Comparison of ENCODE assay signal across 9 cellular contexts in genomic region chr17:82023447-82024241, GRCh38. TPM values are rescaled to one million over a fixed set of nuclear protein-coding genes. Genes with fewer than 3 reads are reported as not detected.
DNase-seq lines count a peak whose midpoint lies in the region; ATAC-seq and TF ChIP-seq lines count a peak whose summit lies in the region.
"Had no signal": no experiment of that assay in that cellular context is flagged by ENCODE, and none has a peak within 500 bp of the region (broad histone marks: within the 10 kb centered on the region; RNA-seq: fewer than 3 reads in every experiment).

No MANE protein-coding gene starts in this region.

- H3K9me3 ChIP-seq in HCT116 (ENCODE audit: control insufficient read depth in 1 of 2, insufficient read depth in 1 of 2, low read depth in 1 of 2, low read length in 2 of 2) = no peaks in the 10 kb centered on the region
- no peaks in the 10 kb centered on the region for H3K9me3 ChIP-seq in OCI-LY3 (ENCODE audit: insufficient read depth, low read length)
- no peaks in the 10 kb centered on the region for H3K9me3 ChIP-seq in mononuclear cell (ENCODE audit: low read depth, low read length)

- no peak for TF ChIP-seq RAD21 in HCT116 (IDR thresholded peaks at IDR 0.05; ENCODE audit: low read depth)

- TF ChIP-seq CTCF in HCT116 (IDR thresholded peaks at IDR 0.05 in 2 of 3, conservative IDR thresholded peaks at IDR 0.05 in 1 of 3; ENCODE audit: borderline replicate concordance in 1 of 3, insufficient read depth in 1 of 3, low read depth in 2 of 3, low read length in 2 of 3) (no peak), OCI-LY3 (IDR thresholded peaks at IDR 0.05; ENCODE audit: low read depth, low read length) (no peak), choroid plexus epithelial cell (conservative IDR thresholded peaks at IDR 0.05; ENCODE audit: low read depth, low read length) (no peak)

- H2AFZ ChIP-seq in HCT116 (ENCODE audit: low read depth, low read length, poor library complexity, severe bottlenecking) = no peak overlapping the region
- peak overlapping the region; percentile 3; the same call in 1 of the 2 replicates for H2AFZ ChIP-seq in OCI-LY3 (ENCODE audit: low read depth, low read length)

- peaks cover 0 to 3% of the 10 kb centered on the region in 2 experiments; a peak in 1 of 4 replicates for H3K36me3 ChIP-seq in HCT116 (ENCODE audit: control insufficient read depth in 1 of 2, insufficient read depth in 2 of 2, low read length in 2 of 2)
- no peaks in the 10 kb centered on the region for H3K36me3 ChIP-seq in OCI-LY3 (replicated peaks; ENCODE audit: low read depth, low read length)

- peak overlapping the region; percentile 99 for H3K4me2 ChIP-seq in HCT116 (ENCODE audit: low read length)
- peak overlapping the region; percentile 97 for H3K4me2 ChIP-seq in OCI-LY3 (ENCODE audit: low read length)

- no TSS peak for BruUV-seq in HCT116 (replicated peaks; lab: Mats Ljungman, UMichigan)

- H3K4me1 ChIP-seq in HCT116 (ENCODE audit: control insufficient read depth in 1 of 2, insufficient read depth in 2 of 2, low read length in 2 of 2) (peaks cover 25 to 42% of the 10 kb centered on the region in 2 experiments), OCI-LY3 (ENCODE audit: low read length) (peaks cover 35% of the 10 kb centered on the region), mononuclear cell (ENCODE audit: insufficient read depth, low read length) (peaks cover 27% of the 10 kb centered on the region)

- DNase-seq in NCI-H748 (lab: John Stamatoyannopoulos, UW; ENCODE audit: unreplicated experiment) (peak; percentile 69), NCI-H748 treated with DMSO at 0.1 percent for 48 hours (lab: John Stamatoyannopoulos, UW) (no peak), HCT116 (ENCODE audit: low read depth, low spot score) (no peak), choroid plexus epithelial cell (ENCODE audit: low read depth) (no peak), SKM-1 treated with dmso at 0.1 percent for 144 hours (lab: John Stamatoyannopoulos, UW; ENCODE audit: unreplicated experiment) (no peak), DMS114 treated with DMSO at 0.1 percent for 48 hours (lab: John Stamatoyannopoulos, UW; ENCODE audit: unreplicated experiment) (no peak)

- peak; percentile 2 for ATAC-seq in HCT116

- H3K79me2 ChIP-seq in HCT116 (ENCODE audit: insufficient read depth, low read length) (peaks cover 46% of the 10 kb centered on the region), OCI-LY3 (ENCODE audit: low read length) (peaks cover 15% of the 10 kb centered on the region)

- POLR2A ChIA-PET in HCT116 (lab: Charles Lee) = interaction anchor here (0.6 to 1.9 kb wide), 14 partner anchors 8 to 358 kb away, joined by 3 to 6 read pairs (median 4); partner anchors contain the start of genes DCXR, MAFG and RAC3

- peak overlapping the region; percentile 89 to 97 for H3K4me3 ChIP-seq in HCT116 (replicated peaks in 1 of 2; ENCODE audit: low read depth in 1 of 2, low read length in 2 of 2)
- H3K4me3 ChIP-seq in OCI-LY3 (ENCODE audit: low read length) = peak overlapping the region; percentile 88
- peak overlapping the region; percentile 72 for H3K4me3 ChIP-seq in choroid plexus epithelial cell (ENCODE audit: low read depth, low read length)
- H3K4me3 ChIP-seq in mononuclear cell (ENCODE audit: low read length) = peak overlapping the region; percentile 58

- TF ChIP-seq POLR2A in HCT116 (IDR thresholded peaks at IDR 0.05; ENCODE audit: borderline replicate concordance, extremely low read depth, insufficient read depth, insufficient read length) = no peak

- RAD21 ChIA-PET in HCT116 (lab: Charles Lee; ENCODE audit: low non-redundant PET in 1 of 2, low total read pairs in 2 of 2, uncharacterized antibody in 2 of 2, unreplicated experiment in 2 of 2) = interaction anchor here (0.5 to 5.3 kb wide), 8 partner anchors 14 to 131 kb away, joined by 3 to 50 read pairs (median 8); partner anchors contain the start of genes NOTUM (in 2 of the 2) and DCXR (in 1 of the 2)

- intact Hi-C loops in HCT116 (cut with micrococcal nuclease) = loop anchor here (1.0 to 5.0 kb wide), 3 partner anchors 8 to 729 kb away; partner anchors contain the start of genes PCYT2, RAC3 and TBCD

- H3K27me3 ChIP-seq in HCT116 (ENCODE audit: insufficient read depth, low read length) (no peaks in the 10 kb centered on the region), OCI-LY3 (ENCODE audit: low read depth, low read length) (no peaks in the 10 kb centered on the region), mononuclear cell (ENCODE audit: insufficient read depth, low read length) (no peaks in the 10 kb centered on the region)

- peak overlapping the region; percentile 87 for H3K27ac ChIP-seq in HCT116 (ENCODE audit: low read depth, low read length)
- no peak overlapping the region for H3K27ac ChIP-seq in OCI-LY3 (ENCODE audit: low read length)
- H3K27ac ChIP-seq: epithelial cell of prostate had no signal

- H4K20me1 ChIP-seq in HCT116 (ENCODE audit: insufficient read depth) (peaks cover 4% of the 10 kb centered on the region; the same call in 1 of the 2 replicates), OCI-LY3 (ENCODE audit: insufficient read depth, low read length) (peaks cover 13% of the 10 kb centered on the region)

- H3K9me2 ChIP-seq in HCT116 (ENCODE audit: insufficient read depth) = no peaks in the 10 kb centered on the region

- CTCF ChIA-PET in HCT116 (lab: Charles Lee) = interaction anchor here (0.6 to 5.3 kb wide), 13 partner anchors 7 to 289 kb away, joined by 3 to 151 read pairs (median 7); partner anchors contain the start of genes ARHGDIA, DCXR, NOTUM and PCYT2

- H3K9ac ChIP-seq in HCT116 (ENCODE audit: low read length) (peak overlapping the region; percentile 90), OCI-LY3 (ENCODE audit: low read length) (peak overlapping the region; percentile 65)

TF ChIP-seq in HCT116, 20 proteins besides CTCF, POLR2A, EP300 and RAD21:
- TF ChIP-seq SP1 (IDR thresholded peaks at IDR 0.05; ENCODE audit: low read depth) = no peak
- TF ChIP-seq ZBTB33 (IDR thresholded peaks at IDR 0.05; ENCODE audit: extremely low read depth, insufficient replicate concordance, low read length) = no peak
- TF ChIP-seq ZFX (IDR thresholded peaks at IDR 0.05) = peak; percentile 86; the same call in 1 of the 2 replicates
- TF ChIP-seq CEBPB (IDR thresholded peaks at IDR 0.05; ENCODE audit: low read depth) = no peak

RNA-seq across cellular contexts. Expression of gene LRRC45, which starts 0.5 kb away (rescaled TPM):
- total RNA-seq in HCT116 (2021; ENCODE audit: unreplicated experiment) (40.1 TPM), mononuclear cell (5.5 TPM)
- 17.3 and 17.4 TPM in 2 replicates for polyA plus RNA-seq in HCT116 (2012)

RNA-seq across cellular contexts. Expression of gene CENPX, which starts 1.0 kb away (rescaled TPM):
- total RNA-seq in HCT116 (2021; ENCODE audit: unreplicated experiment) (184 TPM), mononuclear cell (18.6 TPM)
- polyA plus RNA-seq in HCT116 (2012) = 149 and 157 TPM in 2 replicates

RNA-seq across cellular contexts. Expression of gene RAC3, which starts 7.8 kb away (rescaled TPM):
- 120 TPM for total RNA-seq in HCT116 (2021; ENCODE audit: unreplicated experiment)
- 114 and 123 TPM in 2 replicates for polyA plus RNA-seq in HCT116 (2012)
- total RNA-seq in mononuclear cell = 0.63 TPM

RNA-seq across cellular contexts. Expression of gene DCXR, which starts 13.9 kb away (rescaled TPM):
- total RNA-seq in HCT116 (2021; ENCODE audit: unreplicated experiment) = 306 TPM
- polyA plus RNA-seq in HCT116 (2012) = 324 and 351 TPM in 2 replicates
- total RNA-seq in mononuclear cell = 25.2 TPM

RNA-seq across cellular contexts. Expression of gene RFNG, which starts 28.0 kb away (rescaled TPM):
- total RNA-seq in HCT116 (2021; ENCODE audit: unreplicated experiment) = 52.0 TPM
- polyA plus RNA-seq in HCT116 (2012) = 53.5 and 62.2 TPM in 2 replicates
- 13.7 TPM for total RNA-seq in mononuclear cell

Comparison
In these comparisons a context has a peak if more than half of its experiments do, and no peak if none do; other contexts are left out.
1. RNA of gene RAC3, which starts 7.8 kb away (total RNA-seq): 120 TPM in HCT116 (single experiment); 0.63 TPM in mononuclear cell (single experiment); every median in the first group is over 10 times any median in the second.
2. Peak in every context shown above with its lines, with median percentiles within 50 percentile points of each other: H3K4me3 ChIP-seq.